ENCODE assay signal across 8 cellular contexts in the genomic region with DNA sequence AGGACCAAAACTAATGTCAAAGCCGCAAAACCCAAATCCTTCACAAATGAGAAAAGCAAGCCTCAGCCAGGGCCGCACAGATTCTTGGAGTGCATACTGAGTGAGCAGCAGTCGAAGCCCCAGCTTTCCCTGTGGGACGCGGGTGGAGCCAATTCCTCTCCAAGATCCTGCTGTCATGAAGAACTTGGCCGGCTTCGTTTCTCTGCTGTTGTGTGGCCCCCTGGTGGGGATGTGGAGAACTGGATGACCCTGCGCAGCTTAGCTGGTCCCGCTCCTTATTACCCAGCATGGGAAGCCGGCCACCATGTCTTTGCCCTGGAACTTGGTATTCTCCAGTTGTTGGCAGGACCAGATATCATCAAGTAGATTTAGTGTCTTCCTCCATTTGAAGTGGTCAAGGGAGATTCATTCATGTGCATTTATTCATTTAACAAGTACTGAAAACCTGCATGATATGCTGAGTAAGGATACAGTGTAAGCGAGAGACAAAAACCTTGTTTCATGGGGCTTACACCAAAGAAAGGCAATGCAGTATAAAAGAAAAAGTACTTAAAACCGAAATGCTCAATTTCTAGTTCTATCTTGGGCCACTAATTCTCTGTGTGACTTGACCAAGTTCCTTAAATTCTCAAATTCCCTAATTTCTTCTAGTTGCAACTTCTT. TPM values are rescaled to one million over a fixed set of nuclear protein-coding genes. Genes with fewer than 3 reads are reported as not detected.
DNase-seq lines count a peak whose midpoint lies in the region; ATAC-seq, FAIRE-seq and TF ChIP-seq lines count a peak whose summit lies in the region.

No MANE protein-coding gene starts in this region.

- FAIRE-seq in bronchial epithelial cell (lab: Jason Lieb, UNC): peak; percentile 93
- peak; percentile 80 for FAIRE-seq in keratinocyte (lab: Jason Lieb, UNC)

- no peak overlapping the region for H3K4me2 ChIP-seq in keratinocyte (ENCODE audit: control insufficient read depth, extremely low read depth, insufficient read depth, low read depth, low read length)

- peaks cover under 1% of the 10 kb centered on the region for H3K9me1 ChIP-seq in keratinocyte (ENCODE audit: control insufficient read depth, extremely low read depth, insufficient read depth, low read length)

- ATAC-seq in HG02938 (IDR thresholded peaks at IDR 0.05; ENCODE audit: unreplicated experiment) (peak; percentile 91), WTC11 (peak; percentile 95), GM18511 (IDR thresholded peaks at IDR 0.05; ENCODE audit: unreplicated experiment) (no peak)

- H3K4me3 Mint-ChIP-seq in WTC11: no peak overlapping the region

- peaks cover 5% of the 10 kb centered on the region for H3K36me3 Mint-ChIP-seq in WTC11

- H3K27me3 ChIP-seq in bronchial epithelial cell (ENCODE audit: control insufficient read depth, insufficient read depth, low read length): no peaks in the 10 kb centered on the region
- no peaks in the 10 kb centered on the region for H3K27me3 ChIP-seq in keratinocyte (ENCODE audit: control insufficient read depth, extremely low read depth, insufficient read depth, low read length)

- no peak overlapping the region for H3K4me3 ChIP-seq in GM12865 (ENCODE audit: low read depth, low read length)
- H3K4me3 ChIP-seq in bronchial epithelial cell (ENCODE audit: low read depth, low read length): no peak overlapping the region
- no peak overlapping the region for H3K4me3 ChIP-seq in keratinocyte (ENCODE audit: control insufficient read depth in 2 of 3, extremely low read depth in 1 of 3, insufficient read depth in 2 of 3, low read depth in 1 of 3, low read length in 3 of 3)

- H3K27ac Mint-ChIP-seq in WTC11: no peak overlapping the region

- H3K9me3 ChIP-seq in keratinocyte (ENCODE audit: control insufficient read depth, low read depth, low read length): no peaks in the 10 kb centered on the region

- H3K4me1 Mint-ChIP-seq in WTC11: peaks cover 19% of the 10 kb centered on the region

- no peak overlapping the region for H2AFZ ChIP-seq in keratinocyte (ENCODE audit: control insufficient read depth, low read length)

- peak; percentile 91 for TF ChIP-seq CTCF in GM12865 (IDR thresholded peaks at IDR 0.05; ENCODE audit: insufficient read depth, low read depth, low read length, missing control alignments)
- peak; percentile 85 for TF ChIP-seq CTCF in WTC11 (IDR thresholded peaks at IDR 0.05)
- peak; percentile 92 for TF ChIP-seq CTCF in bronchial epithelial cell (IDR thresholded peaks at IDR 0.05; ENCODE audit: insufficient read depth, low read length, severe bottlenecking)
- peak; percentile 89 to 91 (median 90) for TF ChIP-seq CTCF in keratinocyte (optimal IDR thresholded peaks at IDR 0.05 in 1 of 3, IDR thresholded peaks at IDR 0.05 in 1 of 3, conservative IDR thresholded peaks at IDR 0.05 in 1 of 3; ENCODE audit: extremely low read depth in 1 of 3, insufficient read depth in 2 of 3, low read length in 3 of 3)

- H3K36me3 ChIP-seq in bronchial epithelial cell (ENCODE audit: control insufficient read depth, insufficient read depth, low read length) (no peaks in the 10 kb centered on the region), keratinocyte (ENCODE audit: control insufficient read depth in 2 of 2, extremely low read depth in 1 of 2, insufficient read depth in 2 of 2, low read length in 2 of 2) (peaks cover 20 to 30% of the 10 kb centered on the region in 2 experiments)

- no peaks in the 10 kb centered on the region for H3K79me2 ChIP-seq in keratinocyte (ENCODE audit: control insufficient read depth, insufficient read depth, low read length)

- POLR2A ChIA-PET in WTC11 (lab: Charles Lee): no interaction called here

- no peak overlapping the region for H3K9ac ChIP-seq in keratinocyte (ENCODE audit: control insufficient read depth, extremely low read depth, insufficient read depth, low read length)

- no peak overlapping the region for H3K27ac ChIP-seq in keratinocyte (ENCODE audit: control insufficient read depth, insufficient read depth, low read length)

- DNase-seq in GM12865 (ENCODE audit: low read depth) (peak; percentile 76), NCI-H2171 (lab: John Stamatoyannopoulos, UW) (peak; percentile 61), WTC11 (ENCODE audit: low spot score) (peak; percentile 92), bronchial epithelial cell (ENCODE audit: low read depth) (peak; percentile 72), keratinocyte (ENCODE audit: low read depth, low spot score) (no peak)
- peak; percentile 46 to 73 (median 62) for DNase-seq in stimulated activated CD4-positive, alpha-beta T cell treated with anti-CD3 and anti-CD28 coated beads, Interleukin-1b, Interleukin-23, amount 100 ng/mL, for 24 hours (ENCODE audit: low read depth in 4 of 4, low spot score in 1 of 4)

- peaks cover 24% of the 10 kb centered on the region for H3K4me1 ChIP-seq in keratinocyte (ENCODE audit: control insufficient read depth, extremely low read depth, insufficient read depth, low read length)

- no peaks in the 10 kb centered on the region for H3K27me3 Mint-ChIP-seq in WTC11 (ENCODE audit: low read depth)

- CTCF ChIA-PET in WTC11 (lab: Charles Lee): interaction anchor here (0.6 to 3.8 kb wide), 45 partner anchors 9 to 272 kb away, joined by 3 to 57 read pairs (median 5); partner anchors contain the start of gene UBASH3B

- no peaks in the 10 kb centered on the region for H3K9me3 Mint-ChIP-seq in WTC11

- dilution Hi-C loops in keratinocyte (cut with MboI; ENCODE audit: extremely low pct_ligation_motif_present, low sequenced_read_pairs): no loop called here

- no peaks in the 10 kb centered on the region for H4K20me1 ChIP-seq in keratinocyte (ENCODE audit: control insufficient read depth, extremely low read depth, insufficient read depth, low read length)

TF ChIP-seq in WTC11, 78 proteins besides CTCF, POLR2A, EP300 and RAD21:
- TF ChIP-seq ETV6 (CRISPR knock-in tag; IDR thresholded peaks at IDR 0.05): peak; percentile 72; the same call in 1 of the 2 replicates
- TF ChIP-seq NFATC4 (CRISPR knock-in tag; IDR thresholded peaks at IDR 0.05): no peak

RNA-seq across cellular contexts. Expression of gene CRTAM, which starts 56.8 kb away (rescaled TPM):
- total RNA-seq in WTC11 (2021): not detected in 3 replicates
- total RNA-seq in bronchial epithelial cell: 0.79 TPM in 1 of 2 replicates, not detected in the other
- polyA plus RNA-seq in keratinocyte: 0.06 to 0.19 TPM (median 0.08 TPM) in 3 replicates
- polyA plus RNA-seq in keratinocyte (2011; ENCODE audit: low read depth): not detected
- 0.16 and 0.22 TPM in 2 replicates for polyA plus RNA-seq in keratinocyte (2011; cell fraction: cytosol; rRNA removed)
- 0.09 and 0.29 TPM in 2 replicates for polyA plus RNA-seq in keratinocyte (2011; cell fraction: nucleus; rRNA removed)
- polyA plus RNA-seq in keratinocyte (2012; ENCODE audit: low replicate concordance): 0.15 TPM in 1 of 2 replicates, not detected in the other
- polyA minus RNA-seq in keratinocyte: not detected in 3 replicates
- not detected for polyA minus RNA-seq in keratinocyte (2011; cell fraction: cytosol; rRNA and poly(A)+ RNA removed)
- not detected in 2 replicates for polyA minus RNA-seq in keratinocyte (2011; cell fraction: nucleus; rRNA and poly(A)+ RNA removed)
